Comparison of ENCODE assay signal across 17 cellular contexts in genomic region chr11:68963779-68964178, GRCh38. TPM values are rescaled to one million over a fixed set of nuclear protein-coding genes. Genes with fewer than 3 reads are reported as not detected.
A peak's percentile ranks its signal among the peaks of the same experiment; 100 is the strongest.
DNase-seq lines count a peak whose midpoint lies in the region; ATAC-seq and TF ChIP-seq lines count a peak whose summit lies in the region.
"Had no signal": no experiment of that assay in that cellular context is flagged by ENCODE, and none has a peak within 500 bp of the region (broad histone marks: within the 10 kb centered on the region; RNA-seq: fewer than 3 reads in every experiment).

No MANE protein-coding gene starts in this region.

- no peak overlapping the region for H3K9ac ChIP-seq in mammary epithelial cell (ENCODE audit: insufficient read depth, low read length)

- peaks cover 6% of the 10 kb centered on the region for H3K9me3 ChIP-seq in mammary epithelial cell (replicated peaks; ENCODE audit: insufficient read depth, low read length)

- H3K27me3 ChIP-seq in mammary epithelial cell (ENCODE audit: insufficient read depth, low read length), result no peaks in the 10 kb centered on the region
- H3K27me3 ChIP-seq: cardiac muscle cell had no signal

- H3K4me3 Mint-ChIP-seq in T-helper 2 cell treated with Interferon-gamma antibody and Interleukin-4, amounts not matched to agents 5 μg/mL and 100 μg/mL, for 36 hours, result peak overlapping the region; percentile 26
- peak overlapping the region in 1 of 3 donors; percentile 63 for H3K4me3 Mint-ChIP-seq in T-cell

- H3K4me2 ChIP-seq in mammary epithelial cell (ENCODE audit: insufficient read depth, low read depth, low read length), result no peak overlapping the region

- BruUV-seq in mammary epithelial cell (replicated peaks; lab: Mats Ljungman, UMichigan), result no TSS peak

- no peak overlapping the region for H2AFZ ChIP-seq in mammary epithelial cell (ENCODE audit: low read depth, low read length)

- no peak overlapping the region for H3K27ac ChIP-seq in mammary epithelial cell (ENCODE audit: insufficient read depth, low read depth, low read length)
- H3K27ac ChIP-seq: cardiac muscle cell, skin epidermis had no signal

- no peak overlapping the region for H3K4me3 ChIP-seq in mammary epithelial cell (replicated peaks in 1 of 3; ENCODE audit: insufficient read depth in 1 of 3, low read depth in 2 of 3, low read length in 3 of 3)
- H3K4me3 ChIP-seq: cardiac muscle cell, skin epidermis had no signal

- peak overlapping the region; percentile 82 for H3K27ac Mint-ChIP-seq in T-helper 2 cell treated with Interferon-gamma antibody and Interleukin-4, amounts not matched to agents 5 μg/mL and 100 μg/mL, for 36 hours
- peak overlapping the region; percentile 4 to 92 for H3K27ac Mint-ChIP-seq in T-cell
- H3K27ac Mint-ChIP-seq: activated naive CD4-positive, alpha-beta T cell treated with anti-CD3 and anti-CD28 coated beads, Interleukin-2, amount 50 U/mL, for 24 hours had no signal

- H3K36me3 Mint-ChIP-seq in T-helper 2 cell treated with Interferon-gamma antibody and Interleukin-4, amounts not matched to agents 5 μg/mL and 100 μg/mL, for 36 hours (ENCODE audit: low read depth), result peaks cover 11% of the 10 kb centered on the region
- peaks cover 8% of the 10 kb centered on the region for H3K36me3 Mint-ChIP-seq in T-cell

- CTCF ChIA-PET in T-cell (lab: Charles Lee) (no interaction called here), mammary epithelial cell (lab: Charles Lee; ENCODE audit: low non-redundant PET) (no interaction called here)

- H3K4me1 Mint-ChIP-seq in T-helper 2 cell treated with Interferon-gamma antibody and Interleukin-4, amounts not matched to agents 5 μg/mL and 100 μg/mL, for 36 hours (ENCODE audit: low read depth), result peaks cover 33% of the 10 kb centered on the region
- peaks cover 19 to 47% (median 20%) of the 10 kb centered on the region in 3 donors for H3K4me1 Mint-ChIP-seq in T-cell

- no peaks in the 10 kb centered on the region for H3K79me2 ChIP-seq in mammary epithelial cell (ENCODE audit: insufficient read depth, low read length)

- H4K20me1 ChIP-seq in mammary epithelial cell (ENCODE audit: insufficient read depth, low read length), result no peaks in the 10 kb centered on the region

- TF ChIP-seq CTCF in mammary epithelial cell (conservative IDR thresholded peaks at IDR 0.05 in 1 of 2, IDR thresholded peaks at IDR 0.05 in 1 of 2; ENCODE audit: extremely low read depth in 1 of 2, insufficient read depth in 1 of 2, low read depth in 1 of 2, low read length in 2 of 2), result no peak

- WGBS in mammary epithelial cell (ENCODE audit: low coverage, missing lambda C conversion rate), result 46% methylated on average over 1 of the region's 3 CpGs

- H3K4me1 ChIP-seq in mammary epithelial cell (ENCODE audit: insufficient read depth, low read length), result no peaks in the 10 kb centered on the region

- intact Hi-C loops in left ventricle myocardium superior (cut with micrococcal nuclease), result no loop called here
- intact Hi-C loops in sciatic nerve (cut with DNase I), result no loop called here
- intact Hi-C loops in mammary epithelial cell (cut with micrococcal nuclease), result no loop called here

- no peak for ATAC-seq in T-cell (replicated peaks in 1 of 4)
- peak; percentile 47 for ATAC-seq in left ventricle myocardium superior
- ATAC-seq in sciatic nerve, result peak; percentile 74
- ATAC-seq: left colon had no signal

- in situ Hi-C loops in mammary epithelial cell (cut with MboI; ENCODE audit: low sequenced_read_pairs in 2 of 2), result no loop called here

- H3K27me3 Mint-ChIP-seq in T-helper 2 cell treated with Interferon-gamma antibody and Interleukin-4, amounts not matched to agents 5 μg/mL and 100 μg/mL, for 36 hours (ENCODE audit: low read depth), result no peaks in the 10 kb centered on the region
- H3K27me3 Mint-ChIP-seq in T-cell, result peaks cover 4% of the 10 kb centered on the region in 2 donors
- H3K27me3 Mint-ChIP-seq: activated naive CD4-positive, alpha-beta T cell treated with anti-CD3 and anti-CD28 coated beads, Interleukin-2, amount 50 U/mL, for 24 hours had no signal

- no peaks in the 10 kb centered on the region for H3K36me3 ChIP-seq in mammary epithelial cell (ENCODE audit: insufficient read depth, low read length)
- H3K36me3 ChIP-seq: cardiac muscle cell had no signal

- dilution Hi-C loops in mammary epithelial cell (cut with HindIII; ENCODE audit: low sequenced_read_pairs), result no loop called here

- no peaks in the 10 kb centered on the region for H3K9me3 Mint-ChIP-seq in T-helper 2 cell treated with Interferon-gamma antibody and Interleukin-4, amounts not matched to agents 5 μg/mL and 100 μg/mL, for 36 hours
- H3K9me3 Mint-ChIP-seq in T-cell, result no peaks in the 10 kb centered on the region
- H3K9me3 Mint-ChIP-seq: activated naive CD4-positive, alpha-beta T cell treated with anti-CD3 and anti-CD28 coated beads, Interleukin-2, amount 50 U/mL, for 24 hours had no signal

- POLR2A ChIA-PET in T-cell (lab: Charles Lee), result no interaction called here

- no peak for DNase-seq in T-helper 2 cell treated with Interferon-gamma antibody and Interleukin-4, amounts not matched to agents 5 μg/mL and 100 μg/mL, for 36 hours (ENCODE audit: low spot score)
- no peak for DNase-seq in T-helper 2 cell
- DNase-seq in T-cell, result no peak
- DNase-seq in left ventricle myocardium superior, result no peak
- peak; percentile 48 for DNase-seq in sciatic nerve (ENCODE audit: low spot score)
- no peak for DNase-seq in mammary epithelial cell
- no peak for DNase-seq in pons (ENCODE audit: low spot score)
- no peak for DNase-seq in AML-193 (lab: John Stamatoyannopoulos, UW)
- DNase-seq: left colon, NCI-H226, OCI-M1 had no signal

RNA-seq across cellular contexts. Expression of gene MRGPRD, which starts 17.0 kb away (rescaled TPM):
- not detected for total RNA-seq in T-cell
- total RNA-seq in left ventricle myocardium superior, result not detected
- not detected for total RNA-seq in sciatic nerve
- total RNA-seq in mammary epithelial cell, result not detected
- not detected for polyA plus RNA-seq in mammary epithelial cell
- polyA minus RNA-seq in mammary epithelial cell, result not detected
- total RNA-seq: cardiac muscle cell; endothelial cell of umbilical vein; left colon; T-helper 1 cell treated with Interleukin-12 subunit alpha and Interleukin-12 subunit beta and Interleukin-4 antibody, amounts not matched to agents 30 ng/mL and 1 ng/mL, for 36 hours had no signal
- polyA plus RNA-seq: cardiac muscle cell, endothelial cell of umbilical vein, neural cell had no signal

RNA-seq across cellular contexts. Expression of gene MRGPRF, which starts 49.3 kb away (rescaled TPM):
- not detected for total RNA-seq in T-cell
- 5.5 TPM for total RNA-seq in left ventricle myocardium superior
- 39.5 TPM for total RNA-seq in sciatic nerve
- under 1 TPM in 1 of 2 donors, not detected in 1; 0.33 TPM for total RNA-seq in mammary epithelial cell
- polyA plus RNA-seq in mammary epithelial cell, result 0.08 TPM
- 2.3 TPM for polyA minus RNA-seq in mammary epithelial cell
- total RNA-seq: endothelial cell of umbilical vein; T-helper 1 cell treated with Interleukin-12 subunit alpha and Interleukin-12 subunit beta and Interleukin-4 antibody, amounts not matched to agents 30 ng/mL and 1 ng/mL, for 36 hours had no signal
- polyA plus RNA-seq: endothelial cell of umbilical vein, neural cell had no signal

Comparison
In these comparisons a context has a peak if more than half of its experiments do, and no peak if none do; other contexts are left out.
1. ATAC-seq: peak in left ventricle myocardium superior (single experiment) and sciatic nerve (single experiment); none in T-cell (0 of 4).